In the genomic region with DNA sequence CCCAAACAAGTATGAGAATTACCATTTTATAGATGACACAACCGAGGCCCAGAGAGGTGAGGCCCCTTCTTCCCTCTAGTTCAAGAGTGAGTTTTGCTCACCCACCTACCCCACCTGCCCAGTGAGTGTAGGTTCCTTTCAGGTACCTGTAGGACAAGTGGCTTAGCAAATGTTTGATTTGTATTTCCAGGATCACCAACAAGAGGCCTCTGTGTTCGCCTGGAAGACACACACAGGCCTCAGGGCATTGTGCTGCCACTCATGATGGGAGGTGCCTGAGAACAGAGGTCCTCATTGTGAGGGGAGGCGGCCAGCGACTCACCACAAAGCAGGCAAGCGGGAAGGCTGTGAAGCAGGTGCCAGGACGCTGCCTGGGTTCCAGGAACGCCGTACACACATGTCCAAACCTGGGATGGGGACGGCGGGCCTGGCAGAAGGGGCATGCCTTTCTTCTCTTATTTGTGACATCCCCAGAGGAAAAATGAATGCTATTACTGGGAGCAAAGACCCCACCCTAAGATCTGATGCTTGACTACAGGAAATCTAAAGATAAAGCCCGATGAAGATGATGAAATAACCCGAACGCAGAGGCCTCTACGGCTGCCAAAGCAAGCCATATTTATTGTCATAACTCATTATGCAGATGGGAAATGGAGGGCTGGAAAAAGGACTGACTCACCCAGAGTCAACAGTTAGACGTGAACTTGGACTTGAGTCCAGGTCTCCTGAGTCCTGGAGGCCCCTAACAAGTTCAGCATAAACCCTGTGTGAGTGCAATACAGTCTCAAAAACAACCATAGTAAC, we compare ENCODE assay signal across 8 cellular contexts.
DNase-seq lines count a peak whose midpoint lies in the region; ATAC-seq and TF ChIP-seq lines count a peak whose summit lies in the region.

No MANE protein-coding gene starts in this region.

- no peaks in the 10 kb centered on the region for H3K9me3 Mint-ChIP-seq in chondrocyte (ENCODE audit: low read depth)

- DNase-seq in DMS153 (lab: John Stamatoyannopoulos, UW) (peak; percentile 96), NCI-H345 treated with DMSO at 0.1 percent for 48 hours (lab: John Stamatoyannopoulos, UW; ENCODE audit: unreplicated experiment) (peak; percentile 81), chondrocyte (ENCODE audit: low spot score) (peak; percentile 89), medulla oblongata (ENCODE audit: extremely low spot score) (peak; percentile 95), UCSD-AML1 (lab: John Stamatoyannopoulos, UW; ENCODE audit: unreplicated experiment) (no peak)

- H3K36me3 Mint-ChIP-seq in chondrocyte (ENCODE audit: low read depth), result no peaks in the 10 kb centered on the region

- H3K27ac Mint-ChIP-seq in chondrocyte (ENCODE audit: unreplicated experiment), result peak overlapping the region; percentile 96

- ATAC-seq in HG02588 (IDR thresholded peaks at IDR 0.05; ENCODE audit: unreplicated experiment), result no peak
- ATAC-seq in HG03175 (IDR thresholded peaks at IDR 0.05; ENCODE audit: unreplicated experiment), result no peak
- no peak for ATAC-seq in GM19324 (IDR thresholded peaks at IDR 0.05; ENCODE audit: low FRiP score, unreplicated experiment)

- H3K27me3 Mint-ChIP-seq in chondrocyte (ENCODE audit: low read depth), result no peaks in the 10 kb centered on the region

- TF ChIP-seq CTCF in chondrocyte (IDR thresholded peaks at IDR 0.05), result no peak

- peaks cover 56% of the 10 kb centered on the region for H3K4me1 Mint-ChIP-seq in chondrocyte (ENCODE audit: low read depth)

- H3K4me3 Mint-ChIP-seq in chondrocyte (ENCODE audit: unreplicated experiment), result peak overlapping the region; percentile 29
